ENCODE assay signal across 17 cellular contexts in the genomic region with DNA sequence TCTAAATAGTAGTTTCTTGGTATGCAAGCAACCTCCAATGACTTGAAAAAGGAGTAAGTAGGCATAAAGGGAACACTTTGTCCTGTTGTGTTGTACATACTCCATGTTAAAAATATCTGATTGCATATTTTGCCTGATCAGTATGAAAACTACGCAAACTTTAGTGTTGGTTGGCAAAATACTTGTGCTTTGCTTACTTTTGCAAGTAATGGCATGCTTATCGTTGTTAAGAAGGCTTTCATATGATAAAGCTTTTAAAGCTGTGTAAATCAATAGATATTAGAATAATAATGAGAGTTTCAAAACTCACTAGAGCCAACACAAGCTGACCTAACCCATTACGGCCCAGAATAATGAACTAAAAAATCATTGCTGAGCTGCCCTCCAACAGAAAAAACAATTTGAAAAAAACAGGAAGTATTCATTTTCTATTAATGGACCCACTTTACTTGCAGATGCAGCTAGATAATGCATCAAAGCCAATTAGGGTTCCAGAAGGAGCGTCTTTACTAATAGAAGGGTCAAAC.
"Had no signal": no experiment of that assay in that cellular context is flagged by ENCODE, and none has a peak within 500 bp of the region (broad histone marks: within the 10 kb centered on the region; RNA-seq: fewer than 3 reads in every experiment).

No MANE protein-coding gene starts in this region.

- H3K9me3 ChIP-seq: esophagus muscularis mucosa, gastrocnemius medialis, neutrophil, spleen, transverse colon had no signal

- H3K4me3 ChIP-seq: esophagus muscularis mucosa, gastrocnemius medialis, spleen, transverse colon had no signal

- H3K36me3 Mint-ChIP-seq: naive thymus-derived CD4-positive, alpha-beta T cell; stimulated activated memory B cell treated with anti-CD40 and anti-IgM and Interleukin-4, amounts not matched to agents 10 μg/mL and 1 μg/mL and 100 μg/mL, for 72 hours had no signal

- ATAC-seq: effector memory CD8-positive, alpha-beta T cell; gastrocnemius medialis; left colon; naive thymus-derived CD4-positive, alpha-beta T cell; sciatic nerve; stimulated activated memory B cell treated with anti-CD40 and anti-IgM and Interleukin-4, amounts not matched to agents 10 μg/mL and 1 μg/mL and 100 μg/mL, for 72 hours had no signal

- H3K36me3 ChIP-seq: esophagus muscularis mucosa, gastrocnemius medialis, neutrophil, spleen, transverse colon had no signal

- H3K27me3 Mint-ChIP-seq: dendritic cell treated with granulocyte-macrophage colony-stimulating factor and Interleukin-4, amounts not matched to agents 40 ng/mL and 50 ng/mL, for 4 days; stimulated activated memory B cell treated with anti-CD40 and anti-IgM and Interleukin-4, amounts not matched to agents 10 μg/mL and 1 μg/mL and 100 μg/mL, for 72 hours had no signal

- H3K27ac Mint-ChIP-seq: dendritic cell treated with granulocyte-macrophage colony-stimulating factor and Interleukin-4, amounts not matched to agents 40 ng/mL and 50 ng/mL, for 4 days; effector memory CD8-positive, alpha-beta T cell; naive thymus-derived CD4-positive, alpha-beta T cell; nephron progenitor cell; stimulated activated memory B cell treated with anti-CD40 and anti-IgM and Interleukin-4, amounts not matched to agents 10 μg/mL and 1 μg/mL and 100 μg/mL, for 72 hours; stimulated activated naive CD8-positive, alpha-beta T cell treated with anti-CD3 and anti-CD28 coated beads, Interleukin-15, Interleukin-2, amounts not matched to agents 100 ng/mL and 50 ng/mL, for 24 hours had no signal

- H3K9me3 Mint-ChIP-seq: dendritic cell treated with granulocyte-macrophage colony-stimulating factor and Interleukin-4, amounts not matched to agents 40 ng/mL and 50 ng/mL, for 4 days; effector memory CD8-positive, alpha-beta T cell; nephron progenitor cell; stimulated activated memory B cell treated with anti-CD40 and anti-IgM and Interleukin-4, amounts not matched to agents 10 μg/mL and 1 μg/mL and 100 μg/mL, for 72 hours; stimulated activated naive CD8-positive, alpha-beta T cell treated with anti-CD3 and anti-CD28 coated beads, Interleukin-15, Interleukin-2, amounts not matched to agents 100 ng/mL and 50 ng/mL, for 24 hours had no signal

- H3K27ac ChIP-seq: epithelial cell of prostate, esophagus muscularis mucosa, gastrocnemius medialis, neutrophil, spleen, transverse colon had no signal

- H3K4me1 Mint-ChIP-seq: nephron progenitor cell; stimulated activated memory B cell treated with anti-CD40 and anti-IgM and Interleukin-4, amounts not matched to agents 10 μg/mL and 1 μg/mL and 100 μg/mL, for 72 hours had no signal

- H3K27me3 ChIP-seq: esophagus muscularis mucosa, gastrocnemius medialis, spleen, transverse colon had no signal

- DNase-seq: effector memory CD8-positive, alpha-beta T cell; gastrocnemius medialis; left colon; naive thymus-derived CD4-positive, alpha-beta T cell; nephron progenitor cell; spleen; stimulated activated CD4-positive, alpha-beta T cell treated with anti-CD3 and anti-CD28 coated beads, Interleukin-15, amount 100 ng/mL, for 24 hours; stimulated activated CD4-positive, alpha-beta T cell treated with anti-CD3 and anti-CD28 coated beads, Interleukin-1b, Interleukin-23, amount 100 ng/mL, for 48 hours; stimulated activated CD4-positive, alpha-beta T cell treated with anti-CD3 and anti-CD28 coated beads, Interleukin-4, amount 100 ng/mL, for 24 hours; transverse colon had no signal

- H3K4me3 Mint-ChIP-seq: dendritic cell treated with granulocyte-macrophage colony-stimulating factor and Interleukin-4, amounts not matched to agents 40 ng/mL and 50 ng/mL, for 4 days; effector memory CD8-positive, alpha-beta T cell; naive thymus-derived CD4-positive, alpha-beta T cell; nephron progenitor cell; stimulated activated memory B cell treated with anti-CD40 and anti-IgM and Interleukin-4, amounts not matched to agents 10 μg/mL and 1 μg/mL and 100 μg/mL, for 72 hours; stimulated activated naive CD8-positive, alpha-beta T cell treated with anti-CD3 and anti-CD28 coated beads, Interleukin-15, Interleukin-2, amounts not matched to agents 100 ng/mL and 50 ng/mL, for 24 hours had no signal

- H3K4me1 ChIP-seq: esophagus muscularis mucosa, gastrocnemius medialis, spleen, transverse colon had no signal
